28 cellular contexts compared by ENCODE assay signal in genomic region chr21:43201491-43201890, GRCh38. TPM values are rescaled to one million over a fixed set of nuclear protein-coding genes. Genes with fewer than 3 reads are reported as not detected.
"Had no signal": no experiment of that assay in that cellular context is flagged by ENCODE, and none has a peak within 500 bp of the region (broad histone marks: within the 10 kb centered on the region; RNA-seq: fewer than 3 reads in every experiment).

No MANE protein-coding gene starts in this region.

- H3K79me2 ChIP-seq: hepatocyte had no signal

- H3K4me1 ChIP-seq: pancreas, spleen had no signal

- H3K36me3 ChIP-seq: heart right ventricle, left ventricle myocardium inferior, pancreas, prostate gland, sigmoid colon, spleen, tibial nerve had no signal

- ATAC-seq: heart right ventricle; mucosa of descending colon; naive thymus-derived CD4-positive, alpha-beta T cell; natural killer cell treated with Interleukin-12 subunit alpha and Interleukin-12 subunit beta and Interleukin-15 and Interleukin-18, amount 100 ng/mL, for 72 hours; pancreas; right cardiac atrium; stimulated activated effector memory CD8-positive, alpha-beta T cell treated with anti-CD3 and anti-CD28 coated beads, Interleukin-12 subunit alpha, Interleukin-12 subunit beta, amount 100 ng/mL, for 72 hours had no signal

- DNase-seq: heart right ventricle; left ventricle myocardium inferior; midbrain; mucosa of descending colon; naive thymus-derived CD4-positive, alpha-beta T cell; posterior cingulate gyrus; retina; right cardiac atrium; small intestine; stimulated activated CD4-positive, alpha-beta T cell treated with anti-CD3 and anti-CD28 coated beads, Interleukin-4, amount 100 ng/mL, for 24 hours; stimulated activated naive CD4-positive, alpha-beta T cell had no signal

- H3K4me3 ChIP-seq: heart right ventricle, hepatocyte, left ventricle myocardium inferior, lung, mucosa of descending colon, pancreas, prostate gland, sigmoid colon, spleen, tibial nerve had no signal

- H3K4me2 ChIP-seq: hepatocyte had no signal

- H3K27me3 ChIP-seq: heart right ventricle, hepatocyte, pancreas, sigmoid colon, tibial nerve had no signal

- FAIRE-seq: pancreas, small intestine had no signal

- H3K27ac ChIP-seq: heart right ventricle, hepatocyte, left ventricle myocardium inferior, pancreas, prostate gland, sigmoid colon, spleen, tibial nerve had no signal

- H2AFZ ChIP-seq: hepatocyte had no signal

- H3K9me3 ChIP-seq: prostate gland had no signal

RNA-seq across cellular contexts. Expression of gene CRYAA, which starts 32.7 kb away (rescaled TPM):
- total RNA-seq: heart right ventricle; hepatocyte; kidney epithelial cell; left ventricle myocardium inferior; lower leg skin; lung; mesenteric fat pad; mucosa of descending colon; myocyte; naive thymus-derived CD4-positive, alpha-beta T cell; natural killer cell treated with Interleukin-12 subunit alpha and Interleukin-12 subunit beta and Interleukin-15 and Interleukin-18, amount 100 ng/mL, for 72 hours; omental fat pad; pancreas; prostate gland; right cardiac atrium; sigmoid colon; spleen; subcutaneous adipose tissue; temporal lobe; tibial nerve; ureter had no signal
